In the genomic region with DNA sequence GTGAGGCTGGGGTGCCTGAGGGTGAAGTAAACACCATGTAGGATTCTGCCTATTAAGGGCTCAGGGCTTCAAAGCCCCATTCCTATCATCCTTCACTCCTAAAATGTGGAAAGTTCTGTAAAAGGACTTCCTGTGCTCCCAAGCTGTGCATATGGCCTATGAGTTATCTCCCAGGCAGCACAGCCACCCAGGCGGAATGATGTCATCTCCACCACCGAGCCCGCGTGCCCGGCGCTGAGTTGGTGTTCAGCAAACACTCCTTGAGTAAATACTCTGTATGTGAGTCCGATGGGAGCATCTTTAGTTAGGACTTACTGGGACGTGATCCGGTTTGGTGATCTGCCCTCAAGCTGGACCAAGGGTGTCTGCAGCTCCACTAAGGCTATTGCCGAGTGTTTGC, we compare ENCODE assay signal across 20 cellular contexts.
DNase-seq lines count a peak whose midpoint lies in the region; ATAC-seq and TF ChIP-seq lines count a peak whose summit lies in the region.
"Had no signal": no experiment of that assay in that cellular context is flagged by ENCODE, and none has a peak within 500 bp of the region (broad histone marks: within the 10 kb centered on the region; RNA-seq: fewer than 3 reads in every experiment).

No MANE protein-coding gene starts in this region.

- H3K9me3 ChIP-seq in SJSA1 (replicated peaks) (no peaks in the 10 kb centered on the region), left lung (no peaks in the 10 kb centered on the region)
- H3K9me3 ChIP-seq: body of pancreas had no signal

- H3K4me1 Mint-ChIP-seq in HFFc6 (ENCODE audit: low read depth), result no peaks in the 10 kb centered on the region
- H3K4me1 Mint-ChIP-seq in GM23338, result no peaks in the 10 kb centered on the region
- H3K4me1 Mint-ChIP-seq: activated naive CD8-positive, alpha-beta T cell treated with anti-CD3 and anti-CD28 coated beads for 36 hours; B cell; IgD-negative memory B cell; stimulated activated memory B cell treated with anti-CD40 and anti-IgM and Interleukin-4, amounts not matched to agents 10 μg/mL and 1 μg/mL and 100 μg/mL, for 72 hours had no signal

- H3K27me3 Mint-ChIP-seq in HFFc6 (ENCODE audit: insufficient read depth) (peaks cover 13% of the 10 kb centered on the region), GM23338 (ENCODE audit: insufficient read depth, low read depth, poor library complexity) (peaks cover 3% of the 10 kb centered on the region)
- H3K27me3 Mint-ChIP-seq: activated naive CD8-positive, alpha-beta T cell treated with anti-CD3 and anti-CD28 coated beads for 36 hours had no signal

- H3K36me3 Mint-ChIP-seq in HFFc6 (ENCODE audit: low read depth) (no peaks in the 10 kb centered on the region), GM23338 (ENCODE audit: low read depth) (no peaks in the 10 kb centered on the region)
- H3K36me3 Mint-ChIP-seq: activated naive CD8-positive, alpha-beta T cell treated with anti-CD3 and anti-CD28 coated beads for 36 hours; IgD-negative memory B cell; stimulated activated memory B cell treated with anti-CD40 and anti-IgM and Interleukin-4, amounts not matched to agents 10 μg/mL and 1 μg/mL and 100 μg/mL, for 72 hours had no signal

- H3K27ac ChIP-seq in SJSA1, result no peak overlapping the region
- H3K27ac ChIP-seq in left lung, result no peak overlapping the region
- H3K27ac ChIP-seq in foreskin keratinocyte, result no peak overlapping the region
- no peak overlapping the region for H3K27ac ChIP-seq in GM23338 (ENCODE audit: low read depth)
- H3K27ac ChIP-seq: body of pancreas had no signal

- no peaks in the 10 kb centered on the region for H3K36me3 ChIP-seq in SJSA1
- H3K36me3 ChIP-seq in left lung, result no peaks in the 10 kb centered on the region
- no peaks in the 10 kb centered on the region for H3K36me3 ChIP-seq in GM23338 (ENCODE audit: insufficient read depth)

- no peaks in the 10 kb centered on the region for H3K79me2 ChIP-seq in GM23338 (replicated peaks; ENCODE audit: insufficient read depth)

- H3K9me2 ChIP-seq in GM23338 (ENCODE audit: insufficient read depth), result no peaks in the 10 kb centered on the region

- no peaks in the 10 kb centered on the region for H4K20me1 ChIP-seq in GM23338 (replicated peaks; ENCODE audit: insufficient read depth)

- peak; percentile 54 for DNase-seq in COLO668 (lab: John Stamatoyannopoulos, UW; ENCODE audit: unreplicated experiment)
- DNase-seq in HFFc6, result peak; percentile 18
- DNase-seq in SJSA1 (ENCODE audit: low read depth in 1 of 2, low spot score in 2 of 2), result peak; percentile 44 to 66
- no peak for DNase-seq in left lobe of liver (ENCODE audit: low spot score)
- no peak for DNase-seq in left lung
- DNase-seq in foreskin keratinocyte, result no peak
- DNase-seq in GM23338 (ENCODE audit: low spot score), result no peak
- DNase-seq: activated naive CD8-positive, alpha-beta T cell treated with anti-CD3 and anti-CD28 coated beads for 36 hours; body of pancreas; NCI-H69; nucleus accumbens; stimulated activated CD4-positive, alpha-beta T cell treated with anti-CD3 and anti-CD28 coated beads, Interleukin-15, amount 100 ng/mL, for 24 hours; T1000 had no signal

- TF ChIP-seq CTCF in HFFc6 (IDR thresholded peaks at IDR 0.05) (no peak), left lung (IDR thresholded peaks at IDR 0.05) (no peak), foreskin keratinocyte (conservative IDR thresholded peaks at IDR 0.05) (no peak), GM23338 (conservative IDR thresholded peaks at IDR 0.05; ENCODE audit: low read depth in 2 of 2) (no peak)

- H3F3A ChIP-seq in GM23338 (replicated peaks; ENCODE audit: low read depth), result no peaks in the 10 kb centered on the region

- no peak overlapping the region for H2AFZ ChIP-seq in GM23338

- no peak overlapping the region for H3K4me2 ChIP-seq in GM23338

- H3K4me3 Mint-ChIP-seq in HFFc6 (no peak overlapping the region), GM23338 (no peak overlapping the region)
- H3K4me3 Mint-ChIP-seq: activated naive CD8-positive, alpha-beta T cell treated with anti-CD3 and anti-CD28 coated beads for 36 hours; B cell; IgD-negative memory B cell; stimulated activated memory B cell treated with anti-CD40 and anti-IgM and Interleukin-4, amounts not matched to agents 10 μg/mL and 1 μg/mL and 100 μg/mL, for 72 hours had no signal

- no peaks in the 10 kb centered on the region for H3K27me3 ChIP-seq in SJSA1 (replicated peaks)
- H3K27me3 ChIP-seq in left lung, result no peaks in the 10 kb centered on the region
- no peaks in the 10 kb centered on the region for H3K27me3 ChIP-seq in foreskin keratinocyte
- no peaks in the 10 kb centered on the region for H3K27me3 ChIP-seq in GM23338 (ENCODE audit: insufficient read depth)
- H3K27me3 ChIP-seq: body of pancreas had no signal

- H3K4me1 ChIP-seq in SJSA1 (replicated peaks) (peaks cover 6% of the 10 kb centered on the region; the same call in 1 of the 2 replicates), left lung (no peaks in the 10 kb centered on the region), foreskin keratinocyte (no peaks in the 10 kb centered on the region), GM23338 (ENCODE audit: insufficient read depth) (no peaks in the 10 kb centered on the region)
- H3K4me1 ChIP-seq: body of pancreas had no signal

- no peak overlapping the region for H3K27ac Mint-ChIP-seq in HFFc6
- no peak overlapping the region for H3K27ac Mint-ChIP-seq in GM23338
- H3K27ac Mint-ChIP-seq: activated naive CD8-positive, alpha-beta T cell treated with anti-CD3 and anti-CD28 coated beads for 36 hours; B cell; IgD-negative memory B cell; stimulated activated memory B cell treated with anti-CD40 and anti-IgM and Interleukin-4, amounts not matched to agents 10 μg/mL and 1 μg/mL and 100 μg/mL, for 72 hours had no signal

- H3K9me3 Mint-ChIP-seq in HFFc6, result no peaks in the 10 kb centered on the region
- no peaks in the 10 kb centered on the region; the same call in 2 of the 3 replicates for H3K9me3 Mint-ChIP-seq in GM23338
- H3K9me3 Mint-ChIP-seq: activated naive CD8-positive, alpha-beta T cell treated with anti-CD3 and anti-CD28 coated beads for 36 hours had no signal

- ATAC-seq in left lobe of liver (peak; percentile 26), GM19395 (IDR thresholded peaks at IDR 0.05; ENCODE audit: unreplicated experiment) (no peak), left lung (no peak), foreskin keratinocyte (no peak), GM23338 (no peak)
- ATAC-seq: body of pancreas; GM12878; HCT116; SK-N-SH treated with all-trans-retinoic acid at 6 μM for 48 hours; stimulated activated memory B cell treated with anti-CD40 and anti-IgM and Interleukin-4, amounts not matched to agents 10 μg/mL and 1 μg/mL and 100 μg/mL, for 72 hours had no signal

- H3K4me3 ChIP-seq in SJSA1, result no peak overlapping the region
- H3K4me3 ChIP-seq in left lung, result no peak overlapping the region
- H3K4me3 ChIP-seq in GM23338, result no peak overlapping the region
- H3K4me3 ChIP-seq: body of pancreas, GM12878 had no signal

- intact Hi-C loops in left lung (cut with DNase I), result no loop called here

TF ChIP-seq in GM23338, 12 proteins besides CTCF, POLR2A, EP300 and RAD21 (continues in another document):
- no peak for TF ChIP-seq ZNF114 (CRISPR knock-in tag; IDR thresholded peaks at IDR 0.05)
- TF ChIP-seq ETS1 (IDR thresholded peaks at IDR 0.05), result no peak

Comparison
In these comparisons a context has a peak if more than half of its experiments do, and no peak if none do; other contexts are left out.
1. DNase-seq: peak in COLO668 (single experiment), HFFc6 (single experiment) and SJSA1 (2 of 2); none in left lobe of liver (single experiment), left lung (0 of 2), foreskin keratinocyte (0 of 2) and GM23338 (single experiment).